ENCODE assay signal across 35 cellular contexts in the genomic region with DNA sequence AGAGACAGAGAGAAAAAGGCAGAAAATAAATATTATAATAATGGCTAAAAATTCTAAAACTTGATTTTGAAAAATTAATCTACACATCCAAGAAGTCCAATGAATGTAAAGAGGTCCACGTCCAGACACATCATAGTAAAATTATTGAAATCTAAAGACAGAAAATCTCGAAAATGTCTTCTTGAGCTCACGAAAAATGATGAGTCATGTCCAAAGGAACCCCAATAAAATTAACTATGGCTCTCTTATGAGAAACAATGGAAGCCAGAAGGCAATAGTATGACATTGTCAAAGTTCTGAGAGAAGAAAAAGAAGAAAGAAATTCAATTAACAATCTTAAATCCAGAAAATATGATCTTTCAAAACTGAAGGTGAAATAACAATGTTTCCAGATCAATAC.
"Had no signal": no experiment of that assay in that cellular context is flagged by ENCODE, and none has a peak within 500 bp of the region (broad histone marks: within the 10 kb centered on the region; RNA-seq: fewer than 3 reads in every experiment).

No MANE protein-coding gene starts in this region.

- H3K79me2 ChIP-seq: hepatocyte had no signal

- H3K27me3 Mint-ChIP-seq: activated B cell treated with CpG ODN at 0.5 μM for 24 hours; activated CD8-positive, alpha-beta T cell treated with anti-CD3 and anti-CD28 coated beads for 36 hours; activated naive CD8-positive, alpha-beta T cell treated with anti-CD3 and anti-CD28 coated beads for 36 hours; activated naive CD8-positive, alpha-beta T cell treated with anti-CD3 and anti-CD28 coated beads, Interleukin-2, amount 50 U/mL, for 24 hours; activated T-helper 17 cell treated with anti-CD3 and anti-CD28 coated beads, Interleukin-2, amount 50 U/mL, for 72 hours had no signal

- H3K4me1 ChIP-seq: adrenal gland, body of pancreas, colonic mucosa, esophagus squamous epithelium, gastroesophageal sphincter, heart right ventricle had no signal

- H3K27me3 ChIP-seq: adrenal gland, body of pancreas, cardiac muscle cell, colonic mucosa, esophagus squamous epithelium, gastroesophageal sphincter, heart right ventricle, hepatocyte had no signal

- H3K4me3 ChIP-seq: adrenal gland, body of pancreas, cardiac muscle cell, colonic mucosa, esophagus squamous epithelium, gastroesophageal sphincter, heart right ventricle, hepatocyte had no signal

- H3K27ac Mint-ChIP-seq: activated B cell treated with CpG ODN at 0.5 μM for 24 hours; activated CD8-positive, alpha-beta T cell treated with anti-CD3 and anti-CD28 coated beads for 36 hours; activated naive CD4-positive, alpha-beta T cell treated with anti-CD3 and anti-CD28 coated beads, Interleukin-2, amount 50 U/mL, for 24 hours; activated naive CD8-positive, alpha-beta T cell treated with anti-CD3 and anti-CD28 coated beads for 36 hours; activated naive CD8-positive, alpha-beta T cell treated with anti-CD3 and anti-CD28 coated beads, Interleukin-2, amount 50 U/mL, for 24 hours; activated T-helper 17 cell treated with anti-CD3 and anti-CD28 coated beads, Interleukin-2, amount 50 U/mL, for 72 hours; T-helper 2 cell treated with Interferon-gamma antibody and Interleukin-4, amounts not matched to agents 5 μg/mL and 100 μg/mL, for 36 hours had no signal

- H3K4me1 Mint-ChIP-seq: activated B cell treated with CpG ODN at 0.5 μM for 24 hours; activated naive CD4-positive, alpha-beta T cell treated with anti-CD3 and anti-CD28 coated beads, Interleukin-2, amount 50 U/mL, for 24 hours; activated naive CD8-positive, alpha-beta T cell treated with anti-CD3 and anti-CD28 coated beads for 36 hours; activated naive CD8-positive, alpha-beta T cell treated with anti-CD3 and anti-CD28 coated beads, Interleukin-2, amount 50 U/mL, for 24 hours; activated T-helper 17 cell treated with anti-CD3 and anti-CD28 coated beads, Interleukin-2, amount 50 U/mL, for 72 hours had no signal

- H3K36me3 ChIP-seq: adrenal gland, cardiac muscle cell, colonic mucosa, esophagus squamous epithelium, gastroesophageal sphincter, heart right ventricle, WERI-Rb-1 had no signal

- H3K4me3 Mint-ChIP-seq: activated B cell treated with CpG ODN at 0.5 μM for 24 hours; activated CD8-positive, alpha-beta T cell treated with anti-CD3 and anti-CD28 coated beads for 36 hours; activated naive CD4-positive, alpha-beta T cell treated with anti-CD3 and anti-CD28 coated beads, Interleukin-2, amount 50 U/mL, for 24 hours; activated naive CD8-positive, alpha-beta T cell treated with anti-CD3 and anti-CD28 coated beads for 36 hours; activated naive CD8-positive, alpha-beta T cell treated with anti-CD3 and anti-CD28 coated beads, Interleukin-2, amount 50 U/mL, for 24 hours; activated T-cell treated with anti-CD3 and anti-CD28 coated beads, Interleukin-2, amount 50 U/mL, for 4 hours; activated T-helper 17 cell treated with anti-CD3 and anti-CD28 coated beads, Interleukin-2, amount 50 U/mL, for 72 hours; T-helper 2 cell treated with Interferon-gamma antibody and Interleukin-4, amounts not matched to agents 5 μg/mL and 100 μg/mL, for 36 hours had no signal

- H3K4me2 ChIP-seq: hepatocyte had no signal

- DNase-seq: activated B cell treated with CpG ODN at 0.5 μM for 24 hours; activated CD4-positive, alpha-beta T cell treated with anti-CD3 and anti-CD28 coated beads for 48 hours; activated CD4-positive, alpha-beta T cell treated with anti-CD3 and anti-CD28 coated beads, Interleukin-2, amount 50 U/mL, for 1 hour; activated CD4-positive, alpha-beta T cell treated with anti-CD3 and anti-CD28 coated beads, Interleukin-2, amount 50 U/mL, for 48 hours; activated CD8-positive, alpha-beta memory T cell treated with anti-CD3 and anti-CD28 coated beads for 24 hours; activated CD8-positive, alpha-beta T cell treated with anti-CD3 and anti-CD28 coated beads for 36 hours; activated effector memory CD4-positive, alpha-beta T cell treated with Interleukin-2 at 50 U/mL for 16 hours; activated gamma-delta T cell treated with Interleukin-2 at 50 U/mL for 16 hours; activated naive CD4-positive, alpha-beta T cell treated with Interleukin-2 at 50 U/mL for 16 hours; activated naive CD8-positive, alpha-beta T cell treated with anti-CD3 and anti-CD28 coated beads for 36 hours; activated naive CD8-positive, alpha-beta T cell treated with anti-CD3 and anti-CD28 coated beads, Interleukin-2, amount 50 U/mL, for 24 hours; activated T-cell treated with anti-CD3 and anti-CD28 coated beads, Interleukin-2, amount 50 U/mL, for 4 hours; adrenal gland; amygdala; aorta; body of pancreas; central memory CD4-positive, alpha-beta T cell; cerebellar nuclear complex; colonic mucosa; effector CD8-positive, alpha-beta T cell; esophagus squamous epithelium; foreskin melanocyte; heart right ventricle; T1000; WERI-Rb-1 had no signal

- FAIRE-seq: endometrium, endothelial cell of umbilical vein had no signal

- H3K27ac ChIP-seq: adrenal gland, body of pancreas, cardiac muscle cell, colonic mucosa, epithelial cell of prostate, esophagus squamous epithelium, gastroesophageal sphincter, heart right ventricle, hepatocyte, WERI-Rb-1 had no signal

- H3K9me3 ChIP-seq: adrenal gland, body of pancreas, colonic mucosa, esophagus squamous epithelium, gastroesophageal sphincter, heart right ventricle had no signal

- H2AFZ ChIP-seq: hepatocyte had no signal

- H3K9me3 Mint-ChIP-seq: activated B cell treated with CpG ODN at 0.5 μM for 24 hours; activated CD8-positive, alpha-beta T cell treated with anti-CD3 and anti-CD28 coated beads for 36 hours; activated naive CD4-positive, alpha-beta T cell treated with anti-CD3 and anti-CD28 coated beads, Interleukin-2, amount 50 U/mL, for 24 hours; activated naive CD8-positive, alpha-beta T cell treated with anti-CD3 and anti-CD28 coated beads for 36 hours; activated naive CD8-positive, alpha-beta T cell treated with anti-CD3 and anti-CD28 coated beads, Interleukin-2, amount 50 U/mL, for 24 hours; activated T-cell treated with anti-CD3 and anti-CD28 coated beads, Interleukin-2, amount 50 U/mL, for 4 hours; activated T-helper 17 cell treated with anti-CD3 and anti-CD28 coated beads, Interleukin-2, amount 50 U/mL, for 72 hours; T-helper 2 cell treated with Interferon-gamma antibody and Interleukin-4, amounts not matched to agents 5 μg/mL and 100 μg/mL, for 36 hours had no signal

- H3K36me3 Mint-ChIP-seq: activated naive CD4-positive, alpha-beta T cell treated with anti-CD3 and anti-CD28 coated beads, Interleukin-2, amount 50 U/mL, for 24 hours; activated naive CD8-positive, alpha-beta T cell treated with anti-CD3 and anti-CD28 coated beads for 36 hours had no signal

- ATAC-seq: activated CD4-positive, CD25-positive, alpha-beta regulatory T cell treated with anti-CD3 and anti-CD28 coated beads, Interleukin-2, amount 50 U/mL, for 24 hours; activated CD8-positive, alpha-beta T cell treated with anti-CD3 and anti-CD28 coated beads for 36 hours; activated naive CD8-positive, alpha-beta T cell treated with anti-CD3 and anti-CD28 coated beads, Interleukin-2, amount 50 U/mL, for 24 hours; activated T-cell treated with anti-CD3 and anti-CD28 coated beads, Interleukin-2, amount 50 U/mL, for 4 hours; activated T-helper 17 cell treated with anti-CD3 and anti-CD28 coated beads, Interleukin-2, amount 50 U/mL, for 72 hours; body of pancreas; gastroesophageal sphincter; heart right ventricle had no signal
